ENCODE assay signal across 8 cellular contexts in genomic region chr13:41054919-41055619, GRCh38. TPM values are rescaled to one million over a fixed set of nuclear protein-coding genes. Genes with fewer than 3 reads are reported as not detected.
DNase-seq lines count a peak whose midpoint lies in the region; ATAC-seq and TF ChIP-seq lines count a peak whose summit lies in the region.
"Had no signal": no experiment of that assay in that cellular context is flagged by ENCODE, and none has a peak within 500 bp of the region (broad histone marks: within the 10 kb centered on the region; RNA-seq: fewer than 3 reads in every experiment).

No MANE protein-coding gene starts in this region.

- peaks cover 46% of the 10 kb centered on the region for H3K4me1 Mint-ChIP-seq in progenitor cell of endocrine pancreas (ENCODE audit: low read depth)

- no peaks in the 10 kb centered on the region for H3K27me3 ChIP-seq in upper lobe of left lung

- no peak for ATAC-seq in upper lobe of left lung (ENCODE audit: low FRiP score in 2 of 2)
- ATAC-seq in HG03159 (IDR thresholded peaks at IDR 0.05; ENCODE audit: unreplicated experiment) = no peak

- 86 to 89% methylated on average over 5 of the region's 5 CpGs for whole genome bisulfite sequencing in upper lobe of left lung, 2 donors

- no peak overlapping the region for H3K27ac Mint-ChIP-seq in progenitor cell of endocrine pancreas

- peak overlapping the region in 2 of 4 donors; percentile 50 to 69 for H3K27ac ChIP-seq in upper lobe of left lung

- no peak for TF ChIP-seq EP300 in upper lobe of left lung (IDR thresholded peaks at IDR 0.05)

- H3K36me3 Mint-ChIP-seq in progenitor cell of endocrine pancreas (ENCODE audit: insufficient read depth) = peaks cover 17% of the 10 kb centered on the region

- H3K4me1 ChIP-seq in upper lobe of left lung = peaks cover 61 to 83% (median 67%) of the 10 kb centered on the region in 4 donors

- H3K9me3 ChIP-seq in upper lobe of left lung = no peaks in the 10 kb centered on the region

- H3K27me3 Mint-ChIP-seq in progenitor cell of endocrine pancreas = no peaks in the 10 kb centered on the region

- TF ChIP-seq POLR2A in upper lobe of left lung (IDR thresholded peaks at IDR 0.05) = no peak

- H3K4me3 Mint-ChIP-seq in progenitor cell of endocrine pancreas (ENCODE audit: low read depth) = no peak overlapping the region

- no peaks in the 10 kb centered on the region for H3K9me3 Mint-ChIP-seq in progenitor cell of endocrine pancreas (ENCODE audit: low read depth)

- H3K4me3 ChIP-seq in cardiac fibroblast (replicated peaks in 1 of 2; ENCODE audit: low read depth in 2 of 2, low read length in 2 of 2) (no peak overlapping the region), upper lobe of left lung (no peak overlapping the region)

- TF ChIP-seq CTCF in cardiac fibroblast (IDR thresholded peaks at IDR 0.05; ENCODE audit: low read depth, low read length) (peak; percentile 36), progenitor cell of endocrine pancreas (IDR thresholded peaks at IDR 0.05; ENCODE audit: unreplicated experiment) (peak; percentile 43), upper lobe of left lung (IDR thresholded peaks at IDR 0.05) (no peak)

- DNase-seq in ELF-1 (ENCODE audit: low read depth, low spot score) (peak; percentile 20), HuH-7.5 (ENCODE audit: low spot score) (peak; percentile 10), cardiac fibroblast (ENCODE audit: low read depth in 2 of 2) (no peak), progenitor cell of endocrine pancreas (ENCODE audit: low spot score, unreplicated experiment) (no peak), upper lobe of left lung (no peak), NCI-H187 (lab: John Stamatoyannopoulos, UW) (no peak)
- DNase-seq: activated effector memory CD4-positive, alpha-beta T cell treated with anti-CD3 and anti-CD28 coated beads, Interleukin-2, amount 50 U/mL, for 16 hours had no signal

- H3K36me3 ChIP-seq in upper lobe of left lung = no peaks in the 10 kb centered on the region

RNA-seq across cellular contexts. Expression of gene WBP4, which starts 6.2 kb away (rescaled TPM):
- total RNA-seq in progenitor cell of endocrine pancreas (11.0 and 12.1 TPM in 2 replicates), upper lobe of left lung (10 to 100 TPM in 2 of 6 donors, 1 to 10 TPM in 4; 7.0 to 18.3 (median 8.9) TPM)

RNA-seq across cellular contexts. Expression of gene ELF1, which starts 36.0 kb away (rescaled TPM):
- 87.7 and 89.7 TPM in 2 replicates for total RNA-seq in progenitor cell of endocrine pancreas
- total RNA-seq in upper lobe of left lung = 100 to 1,000 TPM in 1 of 6 donors, 10 to 100 TPM in 5; 52.6 to 134 (median 78.6) TPM

Comparison
In these comparisons a context has a peak if more than half of its experiments do, and no peak if none do; other contexts are left out.
1. DNase-seq: peak in ELF-1 (single experiment) and HuH-7.5 (single experiment); none in cardiac fibroblast (0 of 2), progenitor cell of endocrine pancreas (single experiment), upper lobe of left lung (0 of 2) and NCI-H187 (0 of 2).
2. CTCF ChIP-seq: peak in cardiac fibroblast (single experiment) and progenitor cell of endocrine pancreas (single experiment); none in upper lobe of left lung (0 of 6).